Comparison of ENCODE assay signal across 8 cellular contexts in genomic region chr10:87635498-87636312, GRCh38. TPM values are rescaled to one million over a fixed set of nuclear protein-coding genes. Genes with fewer than 3 reads are reported as not detected.
DNase-seq lines count a peak whose midpoint lies in the region; ATAC-seq and TF ChIP-seq lines count a peak whose summit lies in the region.

No MANE protein-coding gene starts in this region.

- no peaks in the 10 kb centered on the region for H3K27me3 ChIP-seq in gastroesophageal sphincter

- peak; percentile 50 for DNase-seq in activated CD4-positive, alpha-beta memory T cell treated with anti-CD3 and anti-CD28 coated beads, Interleukin-2, amount 10 ng/mL, durations not matched to agents 7 days and 5 days
- peak; percentile 61 to 89 for DNase-seq in lung microvascular endothelial cell (ENCODE audit: low read depth in 2 of 2)
- no peak for DNase-seq in DMS153 treated with DMSO at 0.1 percent for 48 hours (lab: John Stamatoyannopoulos, UW; ENCODE audit: unreplicated experiment)
- no peak for DNase-seq in NCI-H2081 (lab: John Stamatoyannopoulos, UW)

- no peak overlapping the region for H3K4me3 ChIP-seq in gastroesophageal sphincter

- TF ChIP-seq POLR2A in gastroesophageal sphincter (IDR thresholded peaks at IDR 0.05), result no peak

- WGBS in gastroesophageal sphincter (ENCODE audit: low coverage in 1 of 2), 2 donors, result 40 to 58% methylated on average over 2 to 4 of the region's 5 CpGs

- CTCF ChIA-PET in activated CD4-positive, alpha-beta memory T cell treated with anti-CD3 and anti-CD28 coated beads, Interleukin-2, amount 10 ng/mL, durations not matched to agents 7 days and 5 days (lab: Charles Lee), result interaction anchor here (0.6 kb wide), 1 partner anchor 127 kb away, joined by 8 read pairs; no protein-coding TSS in a partner anchor

- POLR2A ChIA-PET in activated CD4-positive, alpha-beta memory T cell treated with anti-CD3 and anti-CD28 coated beads, Interleukin-2, amount 10 ng/mL, durations not matched to agents 7 days and 5 days (lab: Charles Lee), result no interaction called here

- H3K36me3 Mint-ChIP-seq in activated CD4-positive, alpha-beta memory T cell treated with anti-CD3 and anti-CD28 coated beads, Interleukin-2, amount 10 ng/mL, durations not matched to agents 7 days and 5 days (ENCODE audit: low read depth), result peaks cover 3% of the 10 kb centered on the region

- no peaks in the 10 kb centered on the region for H3K36me3 ChIP-seq in gastroesophageal sphincter

- peak; percentile 73 for ATAC-seq in GM18517 (IDR thresholded peaks at IDR 0.05; ENCODE audit: unreplicated experiment)
- ATAC-seq in HG03342 (IDR thresholded peaks at IDR 0.05; ENCODE audit: unreplicated experiment), result peak; percentile 78
- no peak for ATAC-seq in GM19023 (IDR thresholded peaks at IDR 0.05; ENCODE audit: unreplicated experiment)
- ATAC-seq in gastroesophageal sphincter, result no peak

- H3K27me3 Mint-ChIP-seq in activated CD4-positive, alpha-beta memory T cell treated with anti-CD3 and anti-CD28 coated beads, Interleukin-2, amount 10 ng/mL, durations not matched to agents 7 days and 5 days, result no peaks in the 10 kb centered on the region

- no peak overlapping the region for H3K4me3 Mint-ChIP-seq in activated CD4-positive, alpha-beta memory T cell treated with anti-CD3 and anti-CD28 coated beads, Interleukin-2, amount 10 ng/mL, durations not matched to agents 7 days and 5 days

- H3K27ac ChIP-seq in gastroesophageal sphincter, result no peak overlapping the region

- peaks cover 15% of the 10 kb centered on the region for H3K4me1 Mint-ChIP-seq in activated CD4-positive, alpha-beta memory T cell treated with anti-CD3 and anti-CD28 coated beads, Interleukin-2, amount 10 ng/mL, durations not matched to agents 7 days and 5 days

- TF ChIP-seq CTCF in gastroesophageal sphincter (IDR thresholded peaks at IDR 0.05), result no peak

- H3K4me1 ChIP-seq in gastroesophageal sphincter, result no peaks in the 10 kb centered on the region

- no peak for TF ChIP-seq EP300 in gastroesophageal sphincter (IDR thresholded peaks at IDR 0.05)

- H3K9me3 ChIP-seq in gastroesophageal sphincter, result no peaks in the 10 kb centered on the region

- H3K9me3 Mint-ChIP-seq in activated CD4-positive, alpha-beta memory T cell treated with anti-CD3 and anti-CD28 coated beads, Interleukin-2, amount 10 ng/mL, durations not matched to agents 7 days and 5 days, result peaks cover 10% of the 10 kb centered on the region

- no peak overlapping the region for H3K27ac Mint-ChIP-seq in activated CD4-positive, alpha-beta memory T cell treated with anti-CD3 and anti-CD28 coated beads, Interleukin-2, amount 10 ng/mL, durations not matched to agents 7 days and 5 days

RNA-seq across cellular contexts. Expression of gene PAPSS2, which starts 24.0 kb away (rescaled TPM):
- under 1 TPM in 1 of 2 experiments, not detected in 1; 0.13 TPM for total RNA-seq in activated CD4-positive, alpha-beta memory T cell treated with anti-CD3 and anti-CD28 coated beads, Interleukin-2, amount 10 ng/mL, durations not matched to agents 7 days and 5 days
- total RNA-seq in lung microvascular endothelial cell, result 54.0 and 140 TPM in 2 replicates
- total RNA-seq in gastroesophageal sphincter, result 10 to 100 TPM in 3 of 4 donors, 1 to 10 TPM in 1; 4.4 to 20.1 (median 14.1) TPM

Comparison
In these comparisons a context has a peak if more than half of its experiments do, and no peak if none do; other contexts are left out.
1. ATAC-seq: peak in GM18517 (single experiment) and HG03342 (single experiment); none in GM19023 (single experiment) and gastroesophageal sphincter (single experiment).
2. DNase-seq: peak in activated CD4-positive, alpha-beta memory T cell treated with anti-CD3 and anti-CD28 coated beads, Interleukin-2, amount 10 ng/mL, durations not matched to agents 7 days and 5 days (single experiment) and lung microvascular endothelial cell (2 of 2); none in DMS153 treated with DMSO at 0.1 percent for 48 hours (single experiment) and NCI-H2081 (0 of 2).
3. RNA of gene PAPSS2, which starts 24.0 kb away (total RNA-seq): 54.0 to 140 TPM in lung microvascular endothelial cell and 4.4 to 20.1 TPM in gastroesophageal sphincter; 0.13 TPM in activated CD4-positive, alpha-beta memory T cell treated with anti-CD3 and anti-CD28 coated beads, Interleukin-2, amount 10 ng/mL, durations not matched to agents 7 days and 5 days; every median in the first group is over 4 times any median in the second.